Comparison of ENCODE assay signal across 21 cellular contexts in genomic region chr18:61891271-61891670, GRCh38. TPM values are rescaled to one million over a fixed set of nuclear protein-coding genes. Genes with fewer than 3 reads are reported as not detected.
A peak's percentile ranks its signal among the peaks of the same experiment; 100 is the strongest.
DNase-seq lines count a peak whose midpoint lies in the region; ATAC-seq, FAIRE-seq and TF ChIP-seq lines count a peak whose summit lies in the region.
"Had no signal": no experiment of that assay in that cellular context is flagged by ENCODE, and none has a peak within 500 bp of the region (broad histone marks: within the 10 kb centered on the region; RNA-seq: fewer than 3 reads in every experiment).

No MANE protein-coding gene starts in this region.

- POLR2A ChIA-PET in MCF 10A (lab: Yijun Ruan, JAX): interaction anchor here (0.8 to 1.5 kb wide), 5 partner anchors 9 to 309 kb away, joined by 3 to 6 read pairs (median 4); no protein-coding TSS in a partner anchor

- H3K27ac Mint-ChIP-seq in MCF 10A (ENCODE audit: low read depth, unreplicated experiment): peak overlapping the region; percentile 74
- H3K27ac Mint-ChIP-seq in type B pancreatic cell: peak overlapping the region; percentile 66
- H3K27ac Mint-ChIP-seq: activated T-helper 1 cell treated with anti-CD3 and anti-CD28 coated beads, Interleukin-12 subunit alpha, Interleukin-12 subunit beta, Interleukin-2, Interleukin-4 antibody, amounts not matched to agents 30 ng/mL and 10 ng/mL and 1 ng/mL, durations not matched to agents 14 hours and 24 hours and 36 hours; GM23338; natural killer cell treated with Interleukin-12 subunit alpha and Interleukin-12 subunit beta and Interleukin-15 and Interleukin-18, amount 100 ng/mL, for 72 hours; T-helper 2 cell treated with Interferon-gamma antibody and Interleukin-4, amounts not matched to agents 5 μg/mL and 100 μg/mL, for 36 hours had no signal

- H3K27me3 Mint-ChIP-seq in MCF 10A (ENCODE audit: insufficient read depth, unreplicated experiment): no peaks in the 10 kb centered on the region
- peaks cover 4% of the 10 kb centered on the region for H3K27me3 Mint-ChIP-seq in type B pancreatic cell

- H3K4me3 ChIP-seq in breast epithelium (peak overlapping the region in 1 of 3 donors; percentile 84), bronchial epithelial cell (ENCODE audit: low read depth, low read length) (no peak overlapping the region), kidney (ENCODE audit: low read length in 2 of 2) (peak overlapping the region; percentile 92), colonic mucosa (no peak overlapping the region)

- no peaks in the 10 kb centered on the region for H3K36me3 ChIP-seq in breast epithelium
- H3K36me3 ChIP-seq in bronchial epithelial cell (ENCODE audit: control insufficient read depth, insufficient read depth, low read length): peaks cover 4% of the 10 kb centered on the region
- H3K36me3 ChIP-seq in kidney (ENCODE audit: control insufficient read depth in 1 of 2, insufficient read depth in 2 of 2, low read length in 2 of 2): peaks cover 17 to 58% of the 10 kb centered on the region in 2 donors
- H3K36me3 ChIP-seq in colonic mucosa: no peaks in the 10 kb centered on the region
- H3K36me3 ChIP-seq: cardiac muscle cell had no signal

- no peaks in the 10 kb centered on the region for H3K9me3 Mint-ChIP-seq in MCF 10A (ENCODE audit: unreplicated experiment)
- no peaks in the 10 kb centered on the region for H3K9me3 Mint-ChIP-seq in type B pancreatic cell
- H3K9me3 Mint-ChIP-seq: activated T-helper 1 cell treated with anti-CD3 and anti-CD28 coated beads, Interleukin-12 subunit alpha, Interleukin-12 subunit beta, Interleukin-2, Interleukin-4 antibody, amounts not matched to agents 30 ng/mL and 10 ng/mL and 1 ng/mL, durations not matched to agents 14 hours and 24 hours and 36 hours; GM23338; natural killer cell treated with Interleukin-12 subunit alpha and Interleukin-12 subunit beta and Interleukin-15 and Interleukin-18, amount 100 ng/mL, for 72 hours; T-helper 2 cell treated with Interferon-gamma antibody and Interleukin-4, amounts not matched to agents 5 μg/mL and 100 μg/mL, for 36 hours had no signal

- H3K4me1 ChIP-seq in breast epithelium (no peaks in the 10 kb centered on the region), kidney (ENCODE audit: control insufficient read depth in 1 of 2, insufficient read depth in 1 of 2, low read depth in 1 of 2, low read length in 2 of 2) (peaks cover 11 to 15% of the 10 kb centered on the region in 2 donors), colonic mucosa (no peaks in the 10 kb centered on the region)

- intact Hi-C loops in MCF 10A (cut with micrococcal nuclease): loop anchor here (5.0 kb wide), 2 partner anchors 254 to 309 kb away; no protein-coding TSS in a partner anchor
- intact Hi-C loops in breast epithelium (cut with DNase I; ENCODE audit: low total_unique reads): loop anchor here (10.0 kb wide), 1 partner anchor 306 kb away; no protein-coding TSS in a partner anchor
- intact Hi-C loops in kidney (cut with DNase I): no loop called here
- intact Hi-C loops in colonic mucosa (cut with DNase I): loop anchor here (5.0 kb wide), 1 partner anchor 154 kb away; no protein-coding TSS in a partner anchor

- H3K27ac ChIP-seq in breast epithelium (no peak overlapping the region), kidney (ENCODE audit: low read depth in 2 of 2, low read length in 2 of 2) (no peak overlapping the region), colonic mucosa (no peak overlapping the region)
- H3K27ac ChIP-seq: cardiac muscle cell had no signal

- peak; percentile 57 for DNase-seq in MCF 10A (ENCODE audit: unreplicated experiment)
- DNase-seq in breast epithelium (ENCODE audit: low spot score in 2 of 2): no peak
- peak; percentile 86 for DNase-seq in bronchial epithelial cell (ENCODE audit: low read depth)
- DNase-seq in kidney: no peak
- no peak for DNase-seq in type B pancreatic cell (ENCODE audit: extremely low spot score, unreplicated experiment)
- DNase-seq in colonic mucosa: no peak
- DNase-seq in KG1 (lab: John Stamatoyannopoulos, UW): no peak
- DNase-seq: activated CD4-positive, CD25-positive, alpha-beta regulatory T cell; DMS53; effector CD8-positive, alpha-beta T cell; foreskin fibroblast; NCI-H1092 treated with DMSO at 0.1 percent for 48 hours; SHP77 treated with DMSO at 0.1 percent for 48 hours; stimulated activated naive CD4-positive, alpha-beta T cell treated with Interleukin-2 at 50 U/mL for 16 hours had no signal

- BruUV-seq in MCF 10A (replicated peaks; lab: Mats Ljungman, UMichigan): no TSS peak

- no peak for ATAC-seq in HG03342 (IDR thresholded peaks at IDR 0.05; ENCODE audit: unreplicated experiment)
- ATAC-seq: GM23338; natural killer cell treated with Interleukin-12 subunit alpha and Interleukin-12 subunit beta and Interleukin-15 and Interleukin-18, amount 100 ng/mL, for 72 hours had no signal

- H3K4me3 Mint-ChIP-seq in MCF 10A (ENCODE audit: unreplicated experiment) (peak overlapping the region; percentile 74), type B pancreatic cell (peak overlapping the region; percentile 95)
- H3K4me3 Mint-ChIP-seq: activated T-helper 1 cell treated with anti-CD3 and anti-CD28 coated beads, Interleukin-12 subunit alpha, Interleukin-12 subunit beta, Interleukin-2, Interleukin-4 antibody, amounts not matched to agents 30 ng/mL and 10 ng/mL and 1 ng/mL, durations not matched to agents 14 hours and 24 hours and 36 hours; natural killer cell treated with Interleukin-12 subunit alpha and Interleukin-12 subunit beta and Interleukin-15 and Interleukin-18, amount 100 ng/mL, for 72 hours; T-helper 2 cell treated with Interferon-gamma antibody and Interleukin-4, amounts not matched to agents 5 μg/mL and 100 μg/mL, for 36 hours had no signal

- H3K4me1 Mint-ChIP-seq in MCF 10A (ENCODE audit: insufficient read depth, unreplicated experiment) (peaks cover 23% of the 10 kb centered on the region), type B pancreatic cell (ENCODE audit: unreplicated experiment) (peaks cover 23% of the 10 kb centered on the region)

- FAIRE-seq in bronchial epithelial cell (lab: Jason Lieb, UNC) (no peak), kidney (lab: Jason Lieb, UNC) (no peak)
- FAIRE-seq: A204.1 had no signal

- H3K36me3 Mint-ChIP-seq in MCF 10A (ENCODE audit: insufficient read depth, unreplicated experiment) (peaks cover 25% of the 10 kb centered on the region), type B pancreatic cell (peaks cover 41% of the 10 kb centered on the region)
- H3K36me3 Mint-ChIP-seq: natural killer cell treated with Interleukin-12 subunit alpha and Interleukin-12 subunit beta and Interleukin-15 and Interleukin-18, amount 100 ng/mL, for 72 hours had no signal

- no peak for TF ChIP-seq POLR2A in breast epithelium (IDR thresholded peaks at IDR 0.05)

- TF ChIP-seq CTCF in MCF 10A (IDR thresholded peaks at IDR 0.05; ENCODE audit: unreplicated experiment) (no peak), breast epithelium (IDR thresholded peaks at IDR 0.05) (no peak), bronchial epithelial cell (IDR thresholded peaks at IDR 0.05; ENCODE audit: insufficient read depth, low read length, severe bottlenecking) (no peak), kidney (IDR thresholded peaks at IDR 0.05; ENCODE audit: borderline replicate concordance, extremely low read depth, insufficient read depth) (no peak), type B pancreatic cell (conservative IDR thresholded peaks at IDR 0.05) (no peak), colonic mucosa (IDR thresholded peaks at IDR 0.05) (no peak)

- CTCF ChIA-PET in MCF 10A (lab: Yijun Ruan, JAX): interaction anchor here (1.0 to 1.6 kb wide), 5 partner anchors 9 to 1224 kb away, joined by 3 to 6 read pairs (median 5); no protein-coding TSS in a partner anchor

- no peaks in the 10 kb centered on the region for H3K27me3 ChIP-seq in breast epithelium
- no peaks in the 10 kb centered on the region for H3K27me3 ChIP-seq in bronchial epithelial cell (ENCODE audit: control insufficient read depth, insufficient read depth, low read length)
- peaks cover 6% of the 10 kb centered on the region for H3K27me3 ChIP-seq in colonic mucosa
- H3K27me3 ChIP-seq: cardiac muscle cell had no signal

- H3K9ac ChIP-seq in kidney (ENCODE audit: low read length in 2 of 2): peak overlapping the region in 1 of 2 donors; percentile 92
- no peak overlapping the region for H3K9ac ChIP-seq in colonic mucosa (ENCODE audit: low read depth in 2 of 2, low read length in 2 of 2)

- H3K9me3 ChIP-seq in breast epithelium: no peaks in the 10 kb centered on the region
- H3K9me3 ChIP-seq in kidney (ENCODE audit: control insufficient read depth in 1 of 2, low read length in 2 of 2): no peaks in the 10 kb centered on the region
- H3K9me3 ChIP-seq in colonic mucosa: no peaks in the 10 kb centered on the region

RNA-seq across cellular contexts. Expression of gene RNF152, which starts 1.5 kb away (rescaled TPM):
- total RNA-seq in MCF 10A (2022) (1.7 and 2.9 TPM in 2 replicates), breast epithelium (10 to 100 TPM in 2 of 3 donors, 1 to 10 TPM in 1; 8.6 to 64.5 (median 31.5) TPM), bronchial epithelial cell (28.4 and 31.9 TPM in 2 replicates), kidney (45.0 TPM), type B pancreatic cell (ENCODE audit: low replicate concordance) (23.6 and 28.9 TPM in 2 replicates), colonic mucosa (10 to 100 TPM; 29.8 to 50.1 TPM)
- 37.6 TPM for polyA plus RNA-seq in kidney (ENCODE audit: insufficient read depth, low read depth, low replicate concordance)

Comparison
In these comparisons a context has a peak if more than half of its experiments do, and no peak if none do; other contexts are left out.
1. DNase-seq: peak in MCF 10A (single experiment) and bronchial epithelial cell (single experiment); none in breast epithelium (0 of 2), kidney (single experiment), type B pancreatic cell (single experiment), colonic mucosa (single experiment) and KG1 (single experiment).
2. H3K4me3 ChIP-seq: peak in kidney (2 of 2); none in bronchial epithelial cell (single experiment) and colonic mucosa (single experiment).